Comparison of ENCODE assay signal across 1 cellular context in genomic region chr19:34184880-34185491, GRCh38.
TF ChIP-seq lines count a peak whose summit lies in the region.

No MANE protein-coding gene starts in this region.

TF ChIP-seq in HEK293, 187 proteins besides CTCF, POLR2A, EP300 and RAD21 (continued from another document):
- no peak; the same call in none of the 2 replicates for TF ChIP-seq ZNF580 (tag by site-specific recombination; IDR thresholded peaks at IDR 0.05)
- TF ChIP-seq ZNF239 (tag by site-specific recombination; IDR thresholded peaks at IDR 0.05), result no peak; the same call in 1 of the 2 replicates
- TF ChIP-seq ZNF169 (tag by site-specific recombination; IDR thresholded peaks at IDR 0.05), result no peak
- no peak for TF ChIP-seq ZNF707 (tag by site-specific recombination; IDR thresholded peaks at IDR 0.05)
- no peak for TF ChIP-seq ZFHX2 (tag by site-specific recombination; conservative IDR thresholded peaks at IDR 0.05)
